9 cellular contexts compared by ENCODE assay signal in genomic region chr14:68547305-68548193, GRCh38.
A peak's percentile ranks its signal among the peaks of the same experiment; 100 is the strongest.
DNase-seq lines count a peak whose midpoint lies in the region; ATAC-seq and TF ChIP-seq lines count a peak whose summit lies in the region.
"Had no signal": no experiment of that assay in that cellular context is flagged by ENCODE, and none has a peak within 500 bp of the region (broad histone marks: within the 10 kb centered on the region; RNA-seq: fewer than 3 reads in every experiment).

No MANE protein-coding gene starts in this region.

- H3K9me3 ChIP-seq in SJCRH30 (replicated peaks) (no peaks in the 10 kb centered on the region), ovary (no peaks in the 10 kb centered on the region)

- H3K9me3 Mint-ChIP-seq in stimulated activated naive CD8-positive, alpha-beta T cell treated with anti-CD3 and anti-CD28 coated beads, Interleukin-15, amount 100 ng/mL, for 72 hours: no peaks in the 10 kb centered on the region
- no peaks in the 10 kb centered on the region for H3K9me3 Mint-ChIP-seq in activated T-cell treated with anti-CD3 and anti-CD28 coated beads, Interleukin-2, amount 50 U/mL, for 24 hours

- no peak for ATAC-seq in stimulated activated naive CD8-positive, alpha-beta T cell treated with anti-CD3 and anti-CD28 coated beads, Interleukin-15, amount 100 ng/mL, for 72 hours

- peak overlapping the region in 1 of 2 donors; percentile 13 for H3K27ac Mint-ChIP-seq in stimulated activated naive CD8-positive, alpha-beta T cell treated with anti-CD3 and anti-CD28 coated beads, Interleukin-15, amount 100 ng/mL, for 72 hours
- H3K27ac Mint-ChIP-seq in activated T-cell treated with anti-CD3 and anti-CD28 coated beads, Interleukin-2, amount 50 U/mL, for 24 hours: no peak overlapping the region

- WGBS in ovary, 3 donors: 46 to 56% (median 52%) methylated on average over 12 of the region's 12 CpGs

- TF ChIP-seq POLR2A in ovary (IDR thresholded peaks at IDR 0.05): peak; percentile 43

- H3K27ac ChIP-seq in SJCRH30: peak overlapping the region; percentile 53
- H3K27ac ChIP-seq in ovary: peak overlapping the region; percentile 78 to 92

- H3K4me3 ChIP-seq in SJCRH30 (no peak overlapping the region), ovary (no peak overlapping the region)

- H3K36me3 Mint-ChIP-seq in activated T-cell treated with anti-CD3 and anti-CD28 coated beads, Interleukin-2, amount 50 U/mL, for 24 hours (ENCODE audit: low read depth): no peaks in the 10 kb centered on the region
- H3K36me3 Mint-ChIP-seq: naive B cell had no signal

- DNase-seq in AG20443 (ENCODE audit: low spot score): peak; percentile 63
- DNase-seq in SJCRH30: peak in 1 of 2 experiments; percentile 33
- DNase-seq in fibroblast of peridontal ligament (ENCODE audit: extremely low read depth): peak; percentile 93
- DNase-seq in ovary: peak; percentile 56 to 87 (median 62)
- no peak for DNase-seq in effector CD8-positive, alpha-beta T cell (lab: John Stamatoyannopoulos, UW)
- DNase-seq in stimulated activated naive CD8-positive, alpha-beta T cell treated with anti-CD3 and anti-CD28 coated beads, Interleukin-15, amount 100 ng/mL, for 72 hours: no peak
- DNase-seq in activated T-cell treated with anti-CD3 and anti-CD28 coated beads, Interleukin-2, amount 50 U/mL, for 24 hours: no peak
- no peak for DNase-seq in stimulated activated CD4-positive, alpha-beta T cell treated with anti-CD3 and anti-CD28 coated beads, Interleukin-2, amount 100 ng/mL, for 24 hours
- DNase-seq: naive B cell had no signal

- no peaks in the 10 kb centered on the region for H3K36me3 ChIP-seq in SJCRH30
- H3K36me3 ChIP-seq in ovary: no peaks in the 10 kb centered on the region

- H3K4me3 Mint-ChIP-seq in stimulated activated naive CD8-positive, alpha-beta T cell treated with anti-CD3 and anti-CD28 coated beads, Interleukin-15, amount 100 ng/mL, for 72 hours: no peak overlapping the region
- no peak overlapping the region for H3K4me3 Mint-ChIP-seq in activated T-cell treated with anti-CD3 and anti-CD28 coated beads, Interleukin-2, amount 50 U/mL, for 24 hours

- peak; percentile 80 for TF ChIP-seq EP300 in ovary (IDR thresholded peaks at IDR 0.05)

- no peak for TF ChIP-seq CTCF in ovary (IDR thresholded peaks at IDR 0.05)

- H3K27me3 ChIP-seq in SJCRH30: no peaks in the 10 kb centered on the region
- H3K27me3 ChIP-seq in ovary: no peaks in the 10 kb centered on the region

- H3K27me3 Mint-ChIP-seq in stimulated activated naive CD8-positive, alpha-beta T cell treated with anti-CD3 and anti-CD28 coated beads, Interleukin-15, amount 100 ng/mL, for 72 hours: no peaks in the 10 kb centered on the region
- no peaks in the 10 kb centered on the region for H3K27me3 Mint-ChIP-seq in activated T-cell treated with anti-CD3 and anti-CD28 coated beads, Interleukin-2, amount 50 U/mL, for 24 hours
- H3K27me3 Mint-ChIP-seq: naive B cell had no signal

- intact Hi-C loops in ovary (cut with DNase I): loop anchor here (2.0 to 10.0 kb wide), 8 partner anchors 110 to 603 kb away; partner anchors contain the start of gene ZFP36L1 (in 2 of the 4)

- H3K4me1 ChIP-seq in SJCRH30 (peaks cover 49% of the 10 kb centered on the region), ovary (ENCODE audit: insufficient read depth) (peaks cover 40% of the 10 kb centered on the region)

- H3K4me1 Mint-ChIP-seq in stimulated activated naive CD8-positive, alpha-beta T cell treated with anti-CD3 and anti-CD28 coated beads, Interleukin-15, amount 100 ng/mL, for 72 hours: peaks cover 6% of the 10 kb centered on the region
- H3K4me1 Mint-ChIP-seq in activated T-cell treated with anti-CD3 and anti-CD28 coated beads, Interleukin-2, amount 50 U/mL, for 24 hours (ENCODE audit: low read depth): peaks cover 6% of the 10 kb centered on the region

Comparison
In these comparisons a context has a peak if more than half of its experiments do, and no peak if none do; other contexts are left out.
1. DNase-seq: peak in AG20443 (single experiment), fibroblast of peridontal ligament (single experiment) and ovary (5 of 5); none in effector CD8-positive, alpha-beta T cell (single experiment), stimulated activated naive CD8-positive, alpha-beta T cell treated with anti-CD3 and anti-CD28 coated beads, Interleukin-15, amount 100 ng/mL, for 72 hours (0 of 2), activated T-cell treated with anti-CD3 and anti-CD28 coated beads, Interleukin-2, amount 50 U/mL, for 24 hours (single experiment) and stimulated activated CD4-positive, alpha-beta T cell treated with anti-CD3 and anti-CD28 coated beads, Interleukin-2, amount 100 ng/mL, for 24 hours (0 of 2).